In the genomic region with DNA sequence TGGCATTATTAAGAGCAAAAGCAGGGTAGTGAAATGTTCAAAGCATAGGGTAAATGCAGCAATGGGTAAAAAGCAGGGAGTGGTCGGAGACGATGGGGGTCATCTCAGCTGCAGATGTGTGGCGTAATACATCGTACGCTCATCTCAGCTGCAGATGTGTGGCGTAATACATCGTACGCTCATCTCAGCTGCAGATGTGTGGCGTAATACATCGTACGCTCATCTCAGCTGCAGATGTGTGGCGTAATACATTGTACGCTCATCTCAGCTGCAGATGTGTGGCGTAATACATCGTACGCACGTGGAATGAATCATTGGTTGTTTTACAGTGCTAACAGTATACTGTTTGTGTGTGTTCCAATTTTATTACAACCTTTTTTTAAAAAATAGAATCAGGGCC, we compare ENCODE assay signal across 7 cellular contexts. TPM values are rescaled to one million over a fixed set of nuclear protein-coding genes. Genes with fewer than 3 reads are reported as not detected.
A peak's percentile ranks its signal among the peaks of the same experiment; 100 is the strongest.
DNase-seq lines count a peak whose midpoint lies in the region; ATAC-seq, FAIRE-seq and TF ChIP-seq lines count a peak whose summit lies in the region.
"Not testable (repeated sequence)": the region's sequence is repeated elsewhere in the genome, so short reads cannot be mapped to it uniquely, and the experiment has no call there.

No MANE protein-coding gene starts in this region.

- TF ChIP-seq EP300 in HepG2 (IDR thresholded peaks at IDR 0.05; ENCODE audit: low read depth in 2 of 2, low read length in 2 of 2): peak in 1 of 2 experiments; percentile 72; a peak in 1 of 4 replicates
- TF ChIP-seq EP300 in HepG2 (CRISPR knock-in tag; IDR thresholded peaks at IDR 0.05; ENCODE audit: borderline replicate concordance): not testable (repeated sequence)

- TF ChIP-seq RAD21 in HepG2 (CRISPR knock-in tag; IDR thresholded peaks at IDR 0.05): not testable (repeated sequence)

- in situ Hi-C loops in HepG2 (cut with HindIII; ENCODE audit: extremely low pct_ligation_motif_present, low pct_unique_long_range_greater_than_20kb): not testable (repeated sequence)

- intact Hi-C loops in HepG2 (cut with micrococcal nuclease; ENCODE audit: unreplicated experiment): not testable (repeated sequence)

- H3K79me2 ChIP-seq in fibroblast of lung (ENCODE audit: control insufficient read depth, insufficient read depth, low read length): not testable (repeated sequence)
- peaks cover 80% of the 10 kb centered on the region for H3K79me2 ChIP-seq in HepG2 (ENCODE audit: insufficient read depth, low read length)

- 72% methylated on average over 17 of the region's 17 CpGs for WGBS in HepG2 (ENCODE audit: low lambda C conversion rate)

- not testable (repeated sequence) for H3K4me2 ChIP-seq in fibroblast of lung (ENCODE audit: extremely low read depth, insufficient read depth, low read length); HepG2 (ENCODE audit: low read depth, low read length)

- not testable (repeated sequence) for TF ChIP-seq CTCF in HL-60 (IDR thresholded peaks at IDR 0.05; ENCODE audit: insufficient read depth, low read length); RWPE2 (IDR thresholded peaks at IDR 0.05; ENCODE audit: poor library complexity, severe bottlenecking); fibroblast of lung (conservative IDR thresholded peaks at IDR 0.05 in 1 of 2, IDR thresholded peaks at IDR 0.05 in 1 of 2; ENCODE audit: low read depth in 1 of 2, low read length in 2 of 2); HepG2 (CRISPR knock-in tag; IDR thresholded peaks at IDR 0.05)

- not testable (repeated sequence) for H3K9me3 ChIP-seq in RWPE2 (ENCODE audit: severe bottlenecking); fibroblast of lung (ENCODE audit: control insufficient read depth, insufficient read depth, low read depth, low read length); HepG2 (ENCODE audit: low read length)

- POLR2A ChIA-PET in HepG2 (lab: Yijun Ruan, JAX): not testable (repeated sequence)

- BruUV-seq in HepG2 (replicated peaks; lab: Mats Ljungman, UMichigan): not testable (repeated sequence)

- not testable (repeated sequence) for H3K27me3 ChIP-seq in HL-60 (ENCODE audit: insufficient read depth, poor library complexity, severe bottlenecking); RWPE2 (ENCODE audit: insufficient read depth, poor library complexity, severe bottlenecking); fibroblast of lung (ENCODE audit: control insufficient read depth, insufficient read depth, low read length); HepG2 (ENCODE audit: control insufficient read depth in 1 of 2, insufficient read depth in 2 of 2, low read length in 2 of 2)

- H3K9ac ChIP-seq in fibroblast of lung (ENCODE audit: insufficient read depth, low read length); HepG2 (ENCODE audit: insufficient read depth, low read depth, low read length): not testable (repeated sequence)

- not testable (repeated sequence) for H4K20me1 ChIP-seq in fibroblast of lung (ENCODE audit: control insufficient read depth, extremely low read depth, insufficient read depth, low read length)
- H4K20me1 ChIP-seq in HepG2 (ENCODE audit: insufficient read depth, low read length): 0 out of 2 replicates have a peak, but pooled peaks cover 18% of the 10 kb centered on the region

- H3K36me3 ChIP-seq in RWPE2 (ENCODE audit: low read depth): peaks cover 23% of the 10 kb centered on the region
- not testable (repeated sequence) for H3K36me3 ChIP-seq in fibroblast of lung (ENCODE audit: control insufficient read depth, insufficient read depth, low read length); HepG2 (replicated peaks in 1 of 2; ENCODE audit: control insufficient read depth in 1 of 2, insufficient read depth in 2 of 2, low read length in 2 of 2)

- ATAC-seq in RWPE2 (ENCODE audit: low read depth): peak; percentile 87
- ATAC-seq in HepG2: not testable (repeated sequence)

- FAIRE-seq in HepG2 (lab: Jason Lieb, UNC): not testable (repeated sequence)

- CTCF ChIA-PET in HepG2 (lab: Yijun Ruan, JAX; ENCODE audit: low intra/inter-chr PET ratio, low total read pairs): not testable (repeated sequence)

- not testable (repeated sequence) for TF ChIP-seq POLR2A in HepG2 (IDR thresholded peaks at IDR 0.05; ENCODE audit: insufficient read depth in 1 of 2, low read depth in 2 of 2, low read length in 2 of 2)

- DNase-seq in CD1c-positive myeloid dendritic cell (ENCODE audit: extremely low spot score): peak; percentile 33
- peak; percentile 66 to 81 for DNase-seq in HL-60 (ENCODE audit: low read depth in 1 of 2, low spot score in 1 of 2)
- DNase-seq in NK-92 treated with Interleukin-12 subunit alpha and Interleukin-12 subunit beta, amount 100 ng/mL, for 24 hours (lab: John Stamatoyannopoulos, UW): peak; percentile 44
- not testable (repeated sequence) for DNase-seq in RWPE2 (ENCODE audit: low spot score)
- DNase-seq in amniotic epithelial cell (ENCODE audit: low read depth): peak; percentile 93
- DNase-seq in fibroblast of lung (ENCODE audit: low read depth in 2 of 2): peak in 1 of 2 donors; percentile 94
- peak; percentile 53 for DNase-seq in HepG2 (ENCODE audit: low spot score)

- H2AFZ ChIP-seq in fibroblast of lung (ENCODE audit: low read length); HepG2 (ENCODE audit: low read length): not testable (repeated sequence)

- H3K27ac ChIP-seq in HL-60 (replicated peaks); RWPE2 (ENCODE audit: poor library complexity, severe bottlenecking); HepG2 (ENCODE audit: extremely low read length, insufficient read depth, low read length): not testable (repeated sequence)
- peak overlapping the region; percentile 67 for H3K27ac ChIP-seq in fibroblast of lung (ENCODE audit: insufficient read depth, low read length)

- H3K4me1 ChIP-seq in RWPE2 (ENCODE audit: insufficient read depth, poor library complexity, severe bottlenecking); fibroblast of lung (ENCODE audit: control insufficient read depth, extremely low read depth, insufficient read depth, low read length): not testable (repeated sequence)
- H3K4me1 ChIP-seq in HepG2 (ENCODE audit: insufficient read depth, low read length): peaks cover 27% of the 10 kb centered on the region

- not testable (repeated sequence) for H3K4me3 ChIP-seq in HL-60 (replicated peaks; ENCODE audit: insufficient read depth, low read length); RWPE2 (ENCODE audit: severe bottlenecking); fibroblast of lung (replicated peaks in 1 of 4; ENCODE audit: control extremely low read depth in 1 of 4, insufficient read depth in 1 of 4, low read depth in 3 of 4, low read length in 4 of 4); HepG2 (replicated peaks in 1 of 3; ENCODE audit: insufficient read depth in 1 of 3, low read depth in 2 of 3, low read length in 3 of 3)

TF ChIP-seq in HepG2, 621 proteins besides CTCF, POLR2A, EP300 and RAD21 (continues in another document):
- TF ChIP-seq, protein P1, sequence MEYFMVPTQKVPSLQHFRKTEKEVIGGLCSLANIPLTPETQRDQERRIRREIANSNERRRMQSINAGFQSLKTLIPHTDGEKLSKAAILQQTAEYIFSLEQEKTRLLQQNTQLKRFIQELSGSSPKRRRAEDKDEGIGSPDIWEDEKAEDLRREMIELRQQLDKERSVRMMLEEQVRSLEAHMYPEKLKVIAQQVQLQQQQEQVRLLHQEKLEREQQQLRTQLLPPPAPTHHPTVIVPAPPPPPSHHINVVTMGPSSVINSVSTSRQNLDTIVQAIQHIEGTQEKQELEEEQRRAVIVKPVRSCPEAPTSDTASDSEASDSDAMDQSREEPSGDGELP (IDR thresholded peaks at IDR 0.05; ENCODE audit: borderline replicate concordance, low read depth): peak; percentile 68; the same call in 1 of the 2 replicates
- TF ChIP-seq ZBTB7A (CRISPR knock-in tag; IDR thresholded peaks at IDR 0.05) (0 out of 2 replicates have a peak, but pooled peaks have one; percentile 28), ZNF350 (CRISPR knock-in tag; IDR thresholded peaks at IDR 0.05; ENCODE audit: borderline replicate concordance, low read depth) (0 out of 2 replicates have a peak, but pooled peaks have one; percentile 38), CEBPB (IDR thresholded peaks at IDR 0.05; ENCODE audit: borderline replicate concordance, low read depth, low read length) (peak; percentile 96), ZMYM2 (CRISPR knock-in tag; IDR thresholded peaks at IDR 0.05) (peak; percentile 74)

RNA-seq across cellular contexts. Expression of a gene that starts 7.8 kb away (rescaled TPM):
- total RNA-seq in fibroblast of lung (28.5 and 39.0 TPM in 2 replicates), HepG2 (2016; rRNA removed; fragmentation: Illumina TruSeq; extraction: Trizol) (94.6 and 136 TPM in 2 replicates)
- polyA plus RNA-seq in fibroblast of lung (31.3 and 39.1 TPM in 2 replicates), HepG2 (2011; rRNA removed) (47.0 and 49.3 TPM in 2 replicates)
- 49.6 and 64.1 TPM in 2 replicates for polyA plus RNA-seq in fibroblast of lung (2012)
- 12.4 and 19.5 TPM in 2 replicates for polyA minus RNA-seq in fibroblast of lung (ENCODE audit: low replicate concordance)
- total RNA-seq in HepG2 (2016; cell fraction: cytosol; rRNA removed; fragmentation: Illumina TruSeq; extraction: Trizol; ENCODE audit: low read depth): 43.5 and 49.5 TPM in 2 replicates
- total RNA-seq in HepG2 (2016; cell fraction: insoluble cytoplasmic fraction; rRNA removed; fragmentation: Illumina TruSeq; extraction: Trizol): 97.0 and 143 TPM in 2 replicates
- total RNA-seq in HepG2 (2016; cell fraction: membrane; rRNA removed; fragmentation: Illumina TruSeq; extraction: Trizol): 53.6 and 54.9 TPM in 2 replicates
- 47.8 and 48.8 TPM in 2 replicates for total RNA-seq in HepG2 (2016; cell fraction: nucleus; rRNA removed; fragmentation: Illumina TruSeq; extraction: Trizol)
- polyA plus RNA-seq in HepG2 (2011; cell fraction: cytosol; rRNA removed): 37.8 and 38.1 TPM in 2 replicates
- polyA plus RNA-seq in HepG2 (2011; cell fraction: nucleus; rRNA removed): 17.2 and 18.0 TPM in 2 replicates
- 83.2 and 94.2 TPM in 2 replicates for polyA plus RNA-seq in HepG2 (2012)
- 53.4 and 54.1 TPM in 2 replicates for polyA plus RNA-seq in HepG2 (2016; cell fraction: cytosol; fragmentation: Illumina TruSeq; extraction: Trizol; ENCODE audit: low read depth)
- 156 and 162 TPM in 2 replicates for polyA plus RNA-seq in HepG2 (2016; cell fraction: insoluble cytoplasmic fraction; fragmentation: Illumina TruSeq; extraction: Trizol; ENCODE audit: low read depth)
- polyA plus RNA-seq in HepG2 (2016; cell fraction: membrane; fragmentation: Illumina TruSeq; extraction: Trizol; ENCODE audit: low read depth): 50.8 and 57.2 TPM in 2 replicates
- polyA plus RNA-seq in HepG2 (2016; cell fraction: nucleus; fragmentation: Illumina TruSeq; extraction: Trizol; ENCODE audit: insufficient read depth, low read depth): 68.0 and 75.7 TPM in 2 replicates
- 33.6 and 37.6 TPM in 2 replicates for polyA minus RNA-seq in HepG2 (2011; rRNA and poly(A)+ RNA removed; ENCODE audit: low replicate concordance)
- polyA minus RNA-seq in HepG2 (2011; cell fraction: cytosol; rRNA and poly(A)+ RNA removed): 27.5 and 33.1 TPM in 2 replicates
- polyA minus RNA-seq in HepG2 (2011; cell fraction: nucleus; rRNA and poly(A)+ RNA removed): 33.5 and 36.7 TPM in 2 replicates
